Comparison of ENCODE assay signal across 1 cellular context in the genomic region with DNA sequence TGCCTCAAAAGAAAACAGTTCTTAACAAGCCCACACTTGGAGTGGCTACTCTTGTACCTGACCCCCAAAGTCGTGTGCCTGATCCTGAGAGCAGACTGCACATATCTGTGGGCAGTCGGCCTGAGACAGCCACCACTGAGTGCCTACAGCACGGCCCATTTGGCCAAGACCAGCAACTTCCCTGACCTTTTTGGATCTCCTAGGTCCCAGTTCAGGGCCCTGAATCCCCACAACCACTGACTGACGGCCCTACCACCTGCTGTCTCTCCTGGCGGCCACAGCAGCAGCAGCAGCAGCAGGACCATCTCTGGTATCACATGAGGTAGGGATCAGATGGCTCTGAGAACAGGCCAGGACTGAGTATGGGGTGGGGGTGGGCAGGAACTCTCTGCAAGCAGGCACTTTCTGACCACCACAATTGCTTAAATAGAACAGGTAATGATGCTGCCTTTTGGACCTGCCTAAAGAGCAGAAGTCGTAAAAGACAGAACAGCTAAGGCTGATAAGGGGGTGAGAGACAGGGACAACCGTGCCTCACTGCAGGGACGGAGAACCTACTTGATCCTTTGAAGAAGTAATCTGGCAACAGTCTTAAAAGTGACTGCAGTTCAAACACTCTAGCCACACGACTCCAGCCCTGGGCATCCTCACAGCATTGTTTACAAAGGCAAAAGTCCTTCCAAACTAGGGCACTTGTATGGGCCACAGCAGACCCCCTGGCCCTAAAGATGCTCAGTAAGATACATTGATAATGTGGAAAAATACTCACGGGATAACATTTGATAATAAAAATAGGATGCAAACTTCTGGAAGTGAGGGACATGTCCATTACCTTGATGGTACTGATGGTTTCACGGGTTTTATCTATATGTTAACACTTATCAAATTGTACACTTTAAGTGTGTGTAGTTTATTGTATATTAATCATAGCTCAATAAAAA.
TF ChIP-seq lines count a peak whose summit lies in the region.

No MANE protein-coding gene starts in this region.

TF ChIP-seq in HepG2, 621 proteins besides CTCF, POLR2A, EP300 and RAD21:
- TF ChIP-seq POLR2G (IDR thresholded peaks at IDR 0.05; ENCODE audit: low read depth, low read length) (0 out of 2 replicates have a peak, but pooled peaks have one; percentile 31), ZNF687 (CRISPR knock-in tag; IDR thresholded peaks at IDR 0.05) (0 out of 2 replicates have a peak, but pooled peaks have one; percentile 26), HIVEP1 (CRISPR knock-in tag; IDR thresholded peaks at IDR 0.05) (0 out of 2 replicates have a peak, but pooled peaks have one; percentile 30), ZBTB26 (CRISPR knock-in tag; IDR thresholded peaks at IDR 0.05; ENCODE audit: borderline replicate concordance) (0 out of 2 replicates have a peak, but pooled peaks have one; percentile 25), ARHGAP35 (CRISPR knock-in tag; IDR thresholded peaks at IDR 0.05; ENCODE audit: borderline replicate concordance) (0 out of 2 replicates have a peak, but pooled peaks have one; percentile 55)
- TF ChIP-seq, protein P1, sequence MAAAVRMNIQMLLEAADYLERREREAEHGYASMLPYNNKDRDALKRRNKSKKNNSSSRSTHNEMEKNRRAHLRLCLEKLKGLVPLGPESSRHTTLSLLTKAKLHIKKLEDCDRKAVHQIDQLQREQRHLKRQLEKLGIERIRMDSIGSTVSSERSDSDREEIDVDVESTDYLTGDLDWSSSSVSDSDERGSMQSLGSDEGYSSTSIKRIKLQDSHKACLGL (CRISPR knock-in tag; IDR thresholded peaks at IDR 0.05): 0 out of 2 replicates have a peak, but pooled peaks have one; percentile 7
